In the genomic region with DNA sequence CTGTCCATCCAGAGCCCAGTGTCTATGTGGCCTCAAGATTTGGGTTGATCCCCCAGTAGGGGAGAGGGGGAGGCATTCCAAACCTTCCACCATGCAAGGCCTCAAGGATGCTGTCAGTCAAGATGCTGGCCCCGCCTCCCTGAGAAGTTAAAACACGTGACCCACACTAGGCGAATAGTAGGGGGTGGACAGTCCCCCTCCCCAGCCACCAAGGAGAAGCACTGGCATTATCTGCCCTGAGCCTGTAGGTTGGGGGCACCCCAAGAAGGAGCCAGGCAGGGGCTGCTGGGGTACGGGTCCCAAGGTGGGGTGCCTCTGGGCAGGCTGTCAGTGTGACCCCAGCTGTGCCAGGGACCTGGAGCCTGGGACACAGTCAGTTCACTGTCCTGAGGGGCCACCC, we compare ENCODE assay signal across 1 cellular context.
TF ChIP-seq lines count a peak whose summit lies in the region.

No MANE protein-coding gene starts in this region.

TF ChIP-seq in IMR-90, 13 proteins besides CTCF, POLR2A, EP300 and RAD21:
- no peak for TF ChIP-seq MAFK (IDR thresholded peaks at IDR 0.05; ENCODE audit: low read depth, low read length)
- TF ChIP-seq FOS (IDR thresholded peaks at IDR 0.05; ENCODE audit: low read depth, low read length), result no peak
- no peak for TF ChIP-seq MAZ (IDR thresholded peaks at IDR 0.05; ENCODE audit: borderline replicate concordance, low read depth, low read length)
- TF ChIP-seq, protein P1, sequence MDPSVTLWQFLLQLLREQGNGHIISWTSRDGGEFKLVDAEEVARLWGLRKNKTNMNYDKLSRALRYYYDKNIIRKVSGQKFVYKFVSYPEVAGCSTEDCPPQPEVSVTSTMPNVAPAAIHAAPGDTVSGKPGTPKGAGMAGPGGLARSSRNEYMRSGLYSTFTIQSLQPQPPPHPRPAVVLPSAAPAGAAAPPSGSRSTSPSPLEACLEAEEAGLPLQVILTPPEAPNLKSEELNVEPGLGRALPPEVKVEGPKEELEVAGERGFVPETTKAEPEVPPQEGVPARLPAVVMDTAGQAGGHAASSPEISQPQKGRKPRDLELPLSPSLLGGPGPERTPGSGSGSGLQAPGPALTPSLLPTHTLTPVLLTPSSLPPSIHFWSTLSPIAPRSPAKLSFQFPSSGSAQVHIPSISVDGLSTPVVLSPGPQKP (IDR thresholded peaks at IDR 0.05; ENCODE audit: borderline replicate concordance, low read depth, low read length), result no peak
- no peak for TF ChIP-seq RCOR1 (IDR thresholded peaks at IDR 0.05; ENCODE audit: insufficient replicate concordance, low read length)
- no peak for TF ChIP-seq NFE2L2 (IDR thresholded peaks at IDR 0.05; ENCODE audit: low read depth, low read length)
- TF ChIP-seq BHLHE40 (IDR thresholded peaks at IDR 0.05; ENCODE audit: low read depth, low read length), result no peak
- no peak for TF ChIP-seq SMC3 (IDR thresholded peaks at IDR 0.05; ENCODE audit: low read depth, low read length)
- TF ChIP-seq RFX5 (IDR thresholded peaks at IDR 0.05; ENCODE audit: low read depth, low read length), result no peak
- no peak for TF ChIP-seq CHD1 (IDR thresholded peaks at IDR 0.05; ENCODE audit: low read depth, low read length)
- TF ChIP-seq, protein P2, sequence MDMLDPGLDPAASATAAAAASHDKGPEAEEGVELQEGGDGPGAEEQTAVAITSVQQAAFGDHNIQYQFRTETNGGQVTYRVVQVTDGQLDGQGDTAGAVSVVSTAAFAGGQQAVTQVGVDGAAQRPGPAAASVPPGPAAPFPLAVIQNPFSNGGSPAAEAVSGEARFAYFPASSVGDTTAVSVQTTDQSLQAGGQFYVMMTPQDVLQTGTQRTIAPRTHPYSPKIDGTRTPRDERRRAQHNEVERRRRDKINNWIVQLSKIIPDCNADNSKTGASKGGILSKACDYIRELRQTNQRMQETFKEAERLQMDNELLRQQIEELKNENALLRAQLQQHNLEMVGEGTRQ (IDR thresholded peaks at IDR 0.05; ENCODE audit: low read depth, low read length), result no peak
- no peak for TF ChIP-seq MXI1 (IDR thresholded peaks at IDR 0.05; ENCODE audit: borderline replicate concordance, low read depth, low read length)
- no peak for TF ChIP-seq CEBPB (IDR thresholded peaks at IDR 0.05; ENCODE audit: low read depth, low read length)
